8 cellular contexts compared by ENCODE assay signal in genomic region chr7:158587425-158588084, GRCh38. TPM values are rescaled to one million over a fixed set of nuclear protein-coding genes. Genes with fewer than 3 reads are reported as not detected.
DNase-seq lines count a peak whose midpoint lies in the region; ATAC-seq and TF ChIP-seq lines count a peak whose summit lies in the region.

TSS of gene PTPRN2 (minus strand) at chr7:158587823.

- POLR2A ChIA-PET in GM10248 (lab: Yijun Ruan, JAX), result no interaction called here

- H3K9me3 Mint-ChIP-seq in osteocyte (ENCODE audit: unreplicated experiment), result no peaks in the 10 kb centered on the region

- H3K36me3 Mint-ChIP-seq in osteocyte (ENCODE audit: unreplicated experiment), result no peaks in the 10 kb centered on the region

- peak; percentile 85 for DNase-seq in GM10248 (ENCODE audit: extremely low spot score)
- DNase-seq in RPMI8226, result peak; percentile 73
- peak; percentile 52 for DNase-seq in activated gamma-delta T cell treated with Interleukin-2 at 50 U/mL for 16 hours
- DNase-seq in osteocyte (ENCODE audit: extremely low spot score, unreplicated experiment), result peak; percentile 90
- no peak for DNase-seq in OCI-M2 (lab: John Stamatoyannopoulos, UW; ENCODE audit: unreplicated experiment)

- H3K4me3 Mint-ChIP-seq in osteocyte (ENCODE audit: unreplicated experiment), result peak within 1 kb of the TSS; percentile 55

- TF ChIP-seq EP300 in gastroesophageal sphincter (IDR thresholded peaks at IDR 0.05), result no peak

- peaks cover 5% of the 10 kb centered on the region for H3K4me1 Mint-ChIP-seq in osteocyte (ENCODE audit: unreplicated experiment)

- TF ChIP-seq CTCF in GM10248 (IDR thresholded peaks at IDR 0.05; ENCODE audit: control extremely low read depth, extremely low read depth, low read depth, missing control alignments) (no peak), gastroesophageal sphincter (IDR thresholded peaks at IDR 0.05) (no peak), osteocyte (IDR thresholded peaks at IDR 0.05) (no peak)

- H3K4me3 ChIP-seq in gastroesophageal sphincter, result peak within 1 kb of the TSS; percentile 28 to 53
- peak within 1 kb of the TSS; percentile 46 for H3K4me3 ChIP-seq in thymus (ENCODE audit: low read length)

- TF ChIP-seq POLR2A in gastroesophageal sphincter (IDR thresholded peaks at IDR 0.05), result no peak

- no CpG with 5 or more reads among the region's 94 CpGs for WGBS in gastroesophageal sphincter (ENCODE audit: low coverage in 1 of 2), 2 donors
- WGBS in thymus, result 2% methylated on average over 94 of the region's 94 CpGs

- peak within 1 kb of the TSS in 1 of 4 donors; percentile 49 for H3K27ac ChIP-seq in gastroesophageal sphincter
- H3K27ac ChIP-seq in thymus (ENCODE audit: low read depth), result no peak within 1 kb of the TSS

- CTCF ChIA-PET in GM10248 (lab: Yijun Ruan, JAX), result no interaction called here

- peaks cover 59% of the 10 kb centered on the region for H3K27me3 ChIP-seq in gastroesophageal sphincter
- peaks cover 37% of the 10 kb centered on the region for H3K27me3 ChIP-seq in thymus (ENCODE audit: control insufficient read depth, insufficient read depth)

- H3K36me3 ChIP-seq in gastroesophageal sphincter (no peaks in the 10 kb centered on the region), thymus (ENCODE audit: control insufficient read depth, insufficient read depth) (no peaks in the 10 kb centered on the region)

- peaks cover 9% of the 10 kb centered on the region for H3K27me3 Mint-ChIP-seq in osteocyte (ENCODE audit: unreplicated experiment)

- peaks cover 9 to 31% (median 18%) of the 10 kb centered on the region in 3 donors for H3K4me1 ChIP-seq in gastroesophageal sphincter
- H3K4me1 ChIP-seq in thymus (ENCODE audit: control insufficient read depth, insufficient read depth, low read length), result peaks cover 3% of the 10 kb centered on the region

- H3K9me3 ChIP-seq in gastroesophageal sphincter (peaks cover 0 to 3% (median 0%) of the 10 kb centered on the region in 3 donors), thymus (ENCODE audit: control insufficient read depth) (no peaks in the 10 kb centered on the region)

- no peak within 1 kb of the TSS for H3K27ac Mint-ChIP-seq in osteocyte (ENCODE audit: unreplicated experiment)

- ATAC-seq in HG03064 (IDR thresholded peaks at IDR 0.05; ENCODE audit: low read depth, unreplicated experiment), result peak; percentile 57
- ATAC-seq in gastroesophageal sphincter, result peak; percentile 81

RNA-seq across cellular contexts. Expression of gene PTPRN2, which starts in this region (rescaled TPM):
- 1 to 10 TPM; 1.7 to 4.7 (median 3.3) TPM for total RNA-seq in gastroesophageal sphincter
- 0.50 and 0.59 TPM in 2 replicates for total RNA-seq in osteocyte
- 1.9 TPM for polyA plus RNA-seq in thymus

Comparison
In these comparisons a context has a peak if more than half of its experiments do, and no peak if none do; other contexts are left out.
1. Peak in DNase-seq in osteocyte; RNA of the gene not detected or under 1 TPM.